6 cellular contexts compared by ENCODE assay signal in the genomic region with DNA sequence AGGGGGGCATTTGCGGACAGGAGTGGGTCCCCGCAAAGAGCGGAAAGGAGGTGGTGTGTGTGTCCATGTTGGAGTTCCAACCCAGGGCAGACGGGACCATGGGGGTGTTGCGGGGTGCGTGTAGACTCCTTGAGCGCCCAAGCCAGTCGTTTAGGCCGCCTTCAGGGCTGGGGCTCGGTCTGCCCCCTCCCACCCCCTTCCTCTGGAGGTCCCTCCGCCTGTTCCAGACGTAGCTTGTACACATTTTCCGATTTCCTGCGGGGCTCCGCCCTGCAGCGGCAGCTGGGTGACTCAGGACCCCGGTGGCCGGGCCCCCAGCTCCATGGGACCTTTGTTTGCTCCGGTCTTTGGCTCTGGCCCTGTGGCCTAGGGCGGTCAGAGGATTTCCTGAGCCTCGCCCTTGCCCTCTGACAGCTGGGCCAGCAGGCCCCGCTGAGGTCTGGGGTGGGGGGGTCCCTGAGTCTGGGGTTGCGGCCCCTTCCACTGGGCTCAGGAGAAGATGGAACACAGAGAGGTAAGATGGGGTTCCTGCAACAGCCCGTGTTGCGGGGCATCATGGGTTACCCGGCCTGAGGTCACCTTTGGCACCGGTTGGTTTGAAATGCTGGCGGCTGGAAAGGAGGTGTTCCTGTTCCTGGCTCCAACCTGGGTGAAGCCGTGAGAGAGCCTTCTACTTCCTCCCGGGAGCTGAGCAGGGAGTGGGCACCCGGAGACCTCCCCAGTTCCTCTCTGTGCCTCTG. TPM values are rescaled to one million over a fixed set of nuclear protein-coding genes. Genes with fewer than 3 reads are reported as not detected.
DNase-seq lines count a peak whose midpoint lies in the region; ATAC-seq and TF ChIP-seq lines count a peak whose summit lies in the region.

No MANE protein-coding gene starts in this region.

- no peak overlapping the region for H3K9ac ChIP-seq in smooth muscle cell (ENCODE audit: low read depth)

- no peaks in the 10 kb centered on the region for H4K20me1 ChIP-seq in smooth muscle cell (ENCODE audit: low read depth)

- 83% methylated on average over 30 of the region's 31 CpGs for WGBS in smooth muscle cell (ENCODE audit: low lambda C conversion rate)

- peak overlapping the region; percentile 68 for H3K27ac ChIP-seq in SJCRH30
- H3K27ac ChIP-seq in smooth muscle cell (ENCODE audit: low read depth): no peak overlapping the region

- H3K79me2 ChIP-seq in smooth muscle cell (ENCODE audit: low read depth): no peaks in the 10 kb centered on the region

- no peaks in the 10 kb centered on the region for H3K9me3 ChIP-seq in SJCRH30 (replicated peaks)
- H3K9me3 ChIP-seq in smooth muscle cell (replicated peaks; ENCODE audit: low read depth): no peaks in the 10 kb centered on the region

- ATAC-seq in HG02588 (IDR thresholded peaks at IDR 0.05; ENCODE audit: unreplicated experiment): no peak

- no peak overlapping the region for H2AFZ ChIP-seq in smooth muscle cell (ENCODE audit: low read depth)

- H3K27me3 ChIP-seq in SJCRH30 (no peaks in the 10 kb centered on the region), smooth muscle cell (ENCODE audit: low read depth) (no peaks in the 10 kb centered on the region)

- H3K4me2 ChIP-seq in smooth muscle cell: peak overlapping the region; percentile 95

- no peak for DNase-seq in SJCRH30
- no peak for DNase-seq in fibroblast of mammary gland (ENCODE audit: low read depth)
- no peak for DNase-seq in smooth muscle cell (lab: John Stamatoyannopoulos, UW; ENCODE audit: unreplicated experiment)
- no peak for DNase-seq in stimulated activated CD8-positive, alpha-beta memory T cell treated with anti-CD3 and anti-CD28 coated beads, Interleukin-4, amount 100 ng/mL, for 48 hours
- DNase-seq in SHP77 (lab: John Stamatoyannopoulos, UW): no peak

- H3K4me1 ChIP-seq in SJCRH30 (no peaks in the 10 kb centered on the region), smooth muscle cell (ENCODE audit: low read depth) (no peaks in the 10 kb centered on the region)

- H3F3A ChIP-seq in smooth muscle cell (ENCODE audit: low read depth): no peaks in the 10 kb centered on the region

- peaks cover 18% of the 10 kb centered on the region for H3K36me3 ChIP-seq in SJCRH30
- H3K36me3 ChIP-seq in smooth muscle cell (ENCODE audit: low read depth): no peaks in the 10 kb centered on the region

- H3K4me3 ChIP-seq in SJCRH30: peak overlapping the region; percentile 76
- H3K4me3 ChIP-seq in fibroblast of mammary gland (ENCODE audit: control insufficient read depth, low read depth, low read length): peak overlapping the region; percentile 56
- peak overlapping the region; percentile 82 for H3K4me3 ChIP-seq in smooth muscle cell

- TF ChIP-seq CTCF in fibroblast of mammary gland (conservative IDR thresholded peaks at IDR 0.05; ENCODE audit: control insufficient read depth, insufficient read depth, low read depth, low read length) (no peak), smooth muscle cell (IDR thresholded peaks at IDR 0.05; ENCODE audit: borderline replicate concordance, insufficient read depth, poor library complexity, severe bottlenecking) (no peak)

RNA-seq across cellular contexts. Expression of a gene that starts 1.5 kb away (rescaled TPM):
- 15.8 and 20.2 TPM in 2 replicates for total RNA-seq in SJCRH30 (2014; rRNA removed; shearing (Covaris generic))
- 0.63 and 1.4 TPM in 2 replicates for total RNA-seq in smooth muscle cell
- 1.5 and 2.2 TPM in 2 replicates for polyA plus RNA-seq in smooth muscle cell

RNA-seq across cellular contexts. Expression of a gene that starts 14.8 kb away (rescaled TPM):
- total RNA-seq in SJCRH30 (2014; rRNA removed; shearing (Covaris generic)): 1,089 and 1,149 TPM in 2 replicates
- 262 and 380 TPM in 2 replicates for total RNA-seq in smooth muscle cell
- 162 and 197 TPM in 2 replicates for polyA plus RNA-seq in smooth muscle cell

RNA-seq across cellular contexts. Expression of a gene that starts 20.1 kb away (rescaled TPM):
- total RNA-seq in SJCRH30 (2014; rRNA removed; shearing (Covaris generic)): 35.0 and 37.4 TPM in 2 replicates
- 19.9 and 20.8 TPM in 2 replicates for total RNA-seq in smooth muscle cell
- 31.3 and 49.0 TPM in 2 replicates for polyA plus RNA-seq in smooth muscle cell

RNA-seq across cellular contexts. Expression of a gene that starts 47.1 kb away (rescaled TPM):
- 58.3 and 61.5 TPM in 2 replicates for total RNA-seq in SJCRH30 (2014; rRNA removed; shearing (Covaris generic))
- 23.5 and 28.6 TPM in 2 replicates for total RNA-seq in smooth muscle cell
- 50.9 and 58.3 TPM in 2 replicates for polyA plus RNA-seq in smooth muscle cell
